Comparison of ENCODE assay signal across 8 cellular contexts in genomic region chr11:47425611-47426010, GRCh38. TPM values are rescaled to one million over a fixed set of nuclear protein-coding genes. Genes with fewer than 3 reads are reported as not detected.
DNase-seq lines count a peak whose midpoint lies in the region; ATAC-seq and TF ChIP-seq lines count a peak whose summit lies in the region.

No MANE protein-coding gene starts in this region.

- H3K4me2 ChIP-seq in DND-41 (ENCODE audit: insufficient read depth, low read length): peak overlapping the region; percentile 85

- H3K9me3 ChIP-seq in DND-41 (ENCODE audit: insufficient read depth, low read length, severe bottlenecking): no peaks in the 10 kb centered on the region
- H3K9me3 ChIP-seq in Peyer's patch: no peaks in the 10 kb centered on the region
- no peaks in the 10 kb centered on the region for H3K9me3 ChIP-seq in ovary

- H3K4me1 ChIP-seq in DND-41 (ENCODE audit: insufficient read depth, low read length): peaks cover 32% of the 10 kb centered on the region
- peaks cover 3 to 12% (median 9%) of the 10 kb centered on the region in 4 donors for H3K4me1 ChIP-seq in Peyer's patch
- no peaks in the 10 kb centered on the region for H3K4me1 ChIP-seq in ovary (ENCODE audit: insufficient read depth)

- peak overlapping the region; percentile 96 for H3K9ac ChIP-seq in DND-41 (ENCODE audit: low read depth, low read length)

- intact Hi-C loops in ovary (cut with DNase I): no loop called here

- ATAC-seq in DND-41 (ENCODE audit: insufficient read depth, low read depth) (peak; percentile 1; the same call in 1 of the 3 replicates), GM21390 (IDR thresholded peaks at IDR 0.05; ENCODE audit: unreplicated experiment) (no peak)

- DNase-seq in DND-41 (no peak), Peyer's patch (no peak), epithelial cell of proximal tubule (ENCODE audit: low read depth) (no peak), ovary (no peak), retina (no peak)
- DNase-seq in activated CD4-positive, CD25-positive, alpha-beta regulatory T cell treated with anti-CD3 and anti-CD28 coated beads, Interleukin-2, amount 50 U/mL, for 72 hours: no peak
- DNase-seq in activated effector memory CD4-positive, alpha-beta T cell treated with Interleukin-2 at 50 U/mL for 16 hours: no peak

- H3K36me3 ChIP-seq in DND-41 (ENCODE audit: insufficient read depth, low read length): peaks cover 50% of the 10 kb centered on the region
- peaks cover 0 to 42% (median 0%) of the 10 kb centered on the region in 3 donors for H3K36me3 ChIP-seq in Peyer's patch
- H3K36me3 ChIP-seq in ovary: no peaks in the 10 kb centered on the region

- H3K79me2 ChIP-seq in DND-41 (ENCODE audit: insufficient read depth, low read length): peaks cover 37% of the 10 kb centered on the region

- 0 to 1% (median 1%) methylated on average over 14 of the region's 14 CpGs for WGBS in ovary, 3 donors

- TF ChIP-seq CTCF in DND-41 (IDR thresholded peaks at IDR 0.05; ENCODE audit: borderline replicate concordance, extremely low read depth, low read length, poor library complexity, severe bottlenecking) (no peak), Peyer's patch (IDR thresholded peaks at IDR 0.05) (no peak), epithelial cell of proximal tubule (conservative IDR thresholded peaks at IDR 0.05; ENCODE audit: low read depth, low read length) (no peak), ovary (IDR thresholded peaks at IDR 0.05) (no peak)

- peak overlapping the region; percentile 98 for H2AFZ ChIP-seq in DND-41 (ENCODE audit: low read depth, low read length)

- TF ChIP-seq POLR2A in Peyer's patch (IDR thresholded peaks at IDR 0.05) (no peak), ovary (IDR thresholded peaks at IDR 0.05) (no peak)

- H4K20me1 ChIP-seq in DND-41 (ENCODE audit: insufficient read depth, low read length): peaks cover 13% of the 10 kb centered on the region

- H3K4me3 ChIP-seq in DND-41 (ENCODE audit: low read depth in 1 of 2, low read length in 2 of 2) (peak overlapping the region; percentile 94 to 100), Peyer's patch (peak overlapping the region; percentile 74 to 90 (median 82)), epithelial cell of proximal tubule (ENCODE audit: low read depth, low read length) (peak overlapping the region; percentile 79), ovary (peak overlapping the region; percentile 98)

- H3K27ac ChIP-seq in DND-41 (ENCODE audit: low read length): peak overlapping the region; percentile 100
- peak overlapping the region; percentile 80 to 86 (median 82) for H3K27ac ChIP-seq in Peyer's patch
- peak overlapping the region; percentile 81 for H3K27ac ChIP-seq in ovary

- no peaks in the 10 kb centered on the region for H3K27me3 ChIP-seq in DND-41 (ENCODE audit: insufficient read depth, low read length, poor library complexity)
- no peaks in the 10 kb centered on the region for H3K27me3 ChIP-seq in Peyer's patch
- no peaks in the 10 kb centered on the region for H3K27me3 ChIP-seq in ovary

- TF ChIP-seq EP300 in ovary (IDR thresholded peaks at IDR 0.05): no peak

RNA-seq across cellular contexts. Expression of gene PSMC3, which starts 0.6 kb away (rescaled TPM):
- total RNA-seq in Peyer's patch: 100 to 1,000 TPM in 1 of 4 donors, 10 to 100 TPM in 3; 47.6 to 121 (median 70.9) TPM
- total RNA-seq in epithelial cell of proximal tubule: 169 and 319 TPM in 2 replicates
- total RNA-seq in ovary: 10 to 100 TPM; 60.7 to 89.6 (median 79.4) TPM
- polyA plus RNA-seq in ovary: 100 to 1,000 TPM; 104 to 267 TPM

RNA-seq across cellular contexts. Expression of gene SLC39A13, which starts 17.2 kb away (rescaled TPM):
- 10 to 100 TPM; 19.8 to 56.6 (median 39.6) TPM for total RNA-seq in Peyer's patch
- 64.5 and 73.5 TPM in 2 replicates for total RNA-seq in epithelial cell of proximal tubule
- 10 to 100 TPM; 38.7 to 60.2 (median 51.7) TPM for total RNA-seq in ovary
- polyA plus RNA-seq in ovary: 10 to 100 TPM in 1 of 2 donors, 1 to 10 TPM in 1; 2.8 to 54.8 TPM

RNA-seq across cellular contexts. Expression of gene RAPSN, which starts 23.3 kb away (rescaled TPM):
- total RNA-seq in Peyer's patch (under 1 TPM in 2 of 4 donors, not detected in 2; 0.54 to 0.76 TPM), epithelial cell of proximal tubule (not detected in 2 replicates), ovary (under 1 TPM in 3 of 7 donors, not detected in 4; 0.23 to 0.43 (median 0.32) TPM)
- polyA plus RNA-seq in ovary: under 1 TPM in 1 of 2 donors, not detected in 1; 0.08 TPM

RNA-seq across cellular contexts. Expression of gene SPI1, which starts 47.3 kb away (rescaled TPM):
- total RNA-seq in Peyer's patch: 10 to 100 TPM in 1 of 4 donors, 1 to 10 TPM in 3; 2.6 to 27.2 (median 7.8) TPM
- not detected in 2 replicates for total RNA-seq in epithelial cell of proximal tubule
- 10 to 100 TPM in 2 of 7 donors, 1 to 10 TPM in 5; 5.1 to 21.5 (median 8.5) TPM for total RNA-seq in ovary
- polyA plus RNA-seq in ovary: 1 to 10 TPM; 3.9 to 6.8 TPM
